Comparison of ENCODE assay signal across 1 cellular context in the genomic region with DNA sequence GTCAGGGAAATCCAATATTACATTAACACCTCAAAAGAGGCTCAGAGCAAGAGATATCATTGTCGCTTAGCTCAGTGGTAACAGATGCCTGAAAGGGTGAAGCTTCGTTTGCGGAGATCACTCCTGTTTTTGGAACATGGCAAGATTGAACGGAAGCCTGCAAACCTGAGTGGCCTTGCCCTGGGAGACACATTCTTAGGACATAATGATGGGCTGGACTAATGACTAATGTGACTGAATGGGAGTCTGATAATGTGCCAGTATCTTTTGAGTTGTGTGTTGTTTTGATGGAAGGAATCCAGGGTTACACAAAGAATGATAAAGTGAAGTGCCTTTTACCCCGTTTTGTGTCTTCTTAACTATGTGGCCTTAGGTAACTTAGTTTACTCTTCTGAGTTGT.
TF ChIP-seq lines count a peak whose summit lies in the region.

No MANE protein-coding gene starts in this region.

TF ChIP-seq in GM23338, 12 proteins besides CTCF, POLR2A, EP300 and RAD21 (continued from another document):
- TF ChIP-seq, protein P1, sequence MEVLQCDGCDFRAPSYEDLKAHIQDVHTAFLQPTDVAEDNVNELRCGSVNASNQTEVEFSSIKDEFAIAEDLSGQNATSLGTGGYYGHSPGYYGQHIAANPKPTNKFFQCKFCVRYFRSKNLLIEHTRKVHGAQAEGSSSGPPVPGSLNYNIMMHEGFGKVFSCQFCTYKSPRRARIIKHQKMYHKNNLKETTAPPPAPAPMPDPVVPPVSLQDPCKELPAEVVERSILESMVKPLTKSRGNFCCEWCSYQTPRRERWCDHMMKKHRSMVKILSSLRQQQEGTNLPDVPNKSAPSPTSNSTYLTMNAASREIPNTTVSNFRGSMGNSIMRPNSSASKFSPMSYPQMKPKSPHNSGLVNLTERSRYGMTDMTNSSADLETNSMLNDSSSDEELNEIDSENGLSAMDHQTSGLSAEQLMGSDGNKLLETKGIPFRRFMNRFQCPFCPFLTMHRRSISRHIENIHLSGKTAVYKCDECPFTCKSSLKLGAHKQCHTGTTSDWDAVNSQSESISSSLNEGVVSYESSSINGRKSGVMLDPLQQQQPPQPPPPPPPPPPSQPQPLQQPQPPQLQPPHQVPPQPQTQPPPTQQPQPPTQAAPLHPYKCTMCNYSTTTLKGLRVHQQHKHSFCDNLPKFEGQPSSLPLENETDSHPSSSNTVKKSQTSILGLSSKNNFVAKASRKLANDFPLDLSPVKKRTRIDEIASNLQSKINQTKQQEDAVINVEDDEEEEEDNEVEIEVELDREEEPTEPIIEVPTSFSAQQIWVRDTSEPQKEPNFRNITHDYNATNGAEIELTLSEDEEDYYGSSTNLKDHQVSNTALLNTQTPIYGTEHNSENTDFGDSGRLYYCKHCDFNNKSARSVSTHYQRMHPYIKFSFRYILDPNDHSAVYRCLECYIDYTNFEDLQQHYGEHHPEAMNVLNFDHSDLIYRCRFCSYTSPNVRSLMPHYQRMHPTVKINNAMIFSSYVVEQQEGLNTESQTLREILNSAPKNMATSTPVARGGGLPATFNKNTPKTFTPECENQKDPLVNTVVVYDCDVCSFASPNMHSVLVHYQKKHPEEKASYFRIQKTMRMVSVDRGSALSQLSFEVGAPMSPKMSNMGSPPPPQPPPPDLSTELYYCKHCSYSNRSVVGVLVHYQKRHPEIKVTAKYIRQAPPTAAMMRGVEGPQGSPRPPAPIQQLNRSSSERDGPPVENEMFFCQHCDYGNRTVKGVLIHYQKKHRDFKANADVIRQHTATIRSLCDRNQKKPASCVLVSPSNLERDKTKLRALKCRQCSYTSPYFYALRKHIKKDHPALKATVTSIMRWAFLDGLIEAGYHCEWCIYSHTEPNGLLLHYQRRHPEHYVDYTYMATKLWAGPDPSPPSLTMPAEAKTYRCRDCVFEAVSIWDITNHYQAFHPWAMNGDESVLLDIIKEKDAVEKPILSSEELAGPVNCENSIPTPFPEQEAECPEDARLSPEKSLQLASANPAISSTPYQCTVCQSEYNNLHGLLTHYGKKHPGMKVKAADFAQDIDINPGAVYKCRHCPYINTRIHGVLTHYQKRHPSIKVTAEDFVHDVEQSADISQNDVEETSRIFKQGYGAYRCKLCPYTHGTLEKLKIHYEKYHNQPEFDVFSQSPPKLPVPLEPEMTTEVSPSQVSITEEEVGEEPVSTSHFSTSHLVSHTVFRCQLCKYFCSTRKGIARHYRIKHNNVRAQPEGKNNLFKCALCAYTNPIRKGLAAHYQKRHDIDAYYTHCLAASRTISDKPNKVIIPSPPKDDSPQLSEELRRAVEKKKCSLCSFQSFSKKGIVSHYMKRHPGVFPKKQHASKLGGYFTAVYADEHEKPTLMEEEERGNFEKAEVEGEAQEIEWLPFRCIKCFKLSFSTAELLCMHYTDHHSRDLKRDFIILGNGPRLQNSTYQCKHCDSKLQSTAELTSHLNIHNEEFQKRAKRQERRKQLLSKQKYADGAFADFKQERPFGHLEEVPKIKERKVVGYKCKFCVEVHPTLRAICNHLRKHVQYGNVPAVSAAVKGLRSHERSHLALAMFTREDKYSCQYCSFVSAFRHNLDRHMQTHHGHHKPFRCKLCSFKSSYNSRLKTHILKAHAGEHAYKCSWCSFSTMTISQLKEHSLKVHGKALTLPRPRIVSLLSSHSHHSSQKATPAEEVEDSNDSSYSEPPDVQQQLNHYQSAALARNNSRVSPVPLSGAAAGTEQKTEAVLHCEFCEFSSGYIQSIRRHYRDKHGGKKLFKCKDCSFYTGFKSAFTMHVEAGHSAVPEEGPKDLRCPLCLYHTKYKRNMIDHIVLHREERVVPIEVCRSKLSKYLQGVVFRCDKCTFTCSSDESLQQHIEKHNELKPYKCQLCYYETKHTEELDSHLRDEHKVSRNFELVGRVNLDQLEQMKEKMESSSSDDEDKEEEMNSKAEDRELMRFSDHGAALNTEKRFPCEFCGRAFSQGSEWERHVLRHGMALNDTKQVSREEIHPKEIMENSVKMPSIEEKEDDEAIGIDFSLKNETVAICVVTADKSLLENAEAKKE (CRISPR knock-in tag; IDR thresholded peaks at IDR 0.05), result no peak
- TF ChIP-seq CREB1 (CRISPR knock-in tag; IDR thresholded peaks at IDR 0.05; ENCODE audit: low read depth) (no peak), NANOG (IDR thresholded peaks at IDR 0.05; ENCODE audit: borderline replicate concordance) (no peak), EZH2phosphoT487 (IDR thresholded peaks at IDR 0.05; ENCODE audit: unreplicated experiment) (no peak), EZH2 (IDR thresholded peaks at IDR 0.05; ENCODE audit: low read depth, unreplicated experiment) (no peak), STAT1 (IDR thresholded peaks at IDR 0.05; ENCODE audit: unreplicated experiment) (no peak), JUNB (IDR thresholded peaks at IDR 0.05; ENCODE audit: unreplicated experiment) (no peak), ZNF331 (CRISPR knock-in tag; IDR thresholded peaks at IDR 0.05; ENCODE audit: low read depth) (no peak)
